Comparison of ENCODE assay signal across 8 cellular contexts in the genomic region with DNA sequence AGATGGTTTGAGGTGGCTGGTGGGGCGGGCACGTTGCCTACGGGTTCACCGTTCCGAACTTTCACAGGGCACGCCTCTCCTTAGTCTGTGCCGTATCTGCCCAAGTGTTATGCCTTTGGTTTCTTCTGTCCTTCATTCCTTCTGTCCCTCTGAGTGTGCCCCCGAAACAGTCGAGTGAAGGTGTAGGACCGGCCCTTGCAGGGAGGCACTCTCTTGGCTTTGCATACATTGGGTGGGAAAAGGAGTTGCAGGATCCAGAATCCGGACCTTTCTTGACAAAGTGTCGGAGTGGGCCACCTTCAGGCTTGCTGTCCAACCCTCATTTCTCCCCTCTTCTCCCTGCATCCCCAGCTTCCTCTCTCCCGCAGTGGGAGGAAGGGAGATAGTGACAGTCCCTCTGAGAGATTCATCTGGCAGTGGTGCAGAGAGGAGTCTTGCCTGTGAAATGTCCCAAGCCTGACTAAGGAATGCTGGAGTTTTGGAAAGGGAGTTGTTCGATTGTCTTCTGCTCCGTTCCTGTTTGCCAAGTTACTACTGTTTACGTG. TPM values are rescaled to one million over a fixed set of nuclear protein-coding genes. Genes with fewer than 3 reads are reported as not detected.
DNase-seq lines count a peak whose midpoint lies in the region; ATAC-seq and TF ChIP-seq lines count a peak whose summit lies in the region.

No MANE protein-coding gene starts in this region.

- no peaks in the 10 kb centered on the region; a peak in 1 of 22 replicates for H3K27me3 ChIP-seq in BLaER1 treated with 17β-estradiol and CSF1 and Interleukin-3, amounts not matched to agents 10 nM and 100 nM
- H3K27me3 ChIP-seq in GM23338 (ENCODE audit: insufficient read depth): no peaks in the 10 kb centered on the region
- H3K27me3 ChIP-seq in endocrine pancreas (ENCODE audit: control insufficient read depth, insufficient read depth, low read length): no peaks in the 10 kb centered on the region
- H3K27me3 ChIP-seq in muscle layer of colon (ENCODE audit: control insufficient read depth in 1 of 2, insufficient read depth in 2 of 2, low read length in 2 of 2): no peaks in the 10 kb centered on the region

- H3K9me3 ChIP-seq in BLaER1 treated with 17β-estradiol and CSF1 and Interleukin-3, amounts not matched to agents 10 nM and 100 nM (replicated peaks in 1 of 11): no peaks in the 10 kb centered on the region
- H3K9me3 ChIP-seq in endocrine pancreas (ENCODE audit: control insufficient read depth, low read length) (no peaks in the 10 kb centered on the region), muscle layer of colon (ENCODE audit: low read length) (no peaks in the 10 kb centered on the region)

- peak; percentile 37 for DNase-seq in GM23338 (ENCODE audit: low spot score)
- peak; percentile 66 for DNase-seq in RKO (ENCODE audit: low spot score)
- DNase-seq in mucosa of gallbladder (ENCODE audit: low spot score): no peak
- no peak for DNase-seq in NCI-H345 (lab: John Stamatoyannopoulos, UW)
- no peak for DNase-seq in SIG-M5 (lab: John Stamatoyannopoulos, UW)

- peaks cover 0 to 16% (median 4%) of the 10 kb centered on the region in 11 experiments; a peak in 7 of 22 replicates for H3K36me3 ChIP-seq in BLaER1 treated with 17β-estradiol and CSF1 and Interleukin-3, amounts not matched to agents 10 nM and 100 nM
- H3K36me3 ChIP-seq in GM23338 (ENCODE audit: insufficient read depth): no peaks in the 10 kb centered on the region
- no peaks in the 10 kb centered on the region for H3K36me3 ChIP-seq in endocrine pancreas (ENCODE audit: control insufficient read depth, insufficient read depth, low read length)
- no peaks in the 10 kb centered on the region for H3K36me3 ChIP-seq in muscle layer of colon (ENCODE audit: insufficient read depth, low read length)

- ATAC-seq in GM23338: peak; percentile 5

- no peaks in the 10 kb centered on the region for H3K9me3 Mint-ChIP-seq in GM23338

- H3K36me3 Mint-ChIP-seq in GM23338 (ENCODE audit: low read depth): peaks cover 3% of the 10 kb centered on the region; the same call in 1 of the 3 replicates

- peak overlapping the region; percentile 82 to 98 (median 91) for H3K4me2 ChIP-seq in BLaER1 treated with 17β-estradiol and CSF1 and Interleukin-3, amounts not matched to agents 10 nM and 100 nM
- peak overlapping the region; percentile 84 for H3K4me2 ChIP-seq in GM23338

- no peak for TF ChIP-seq CTCF in GM23338 (conservative IDR thresholded peaks at IDR 0.05; ENCODE audit: low read depth in 2 of 2)

- H3K4me3 Mint-ChIP-seq in GM23338: peak overlapping the region; percentile 99

- peak overlapping the region; percentile 76 to 86 (median 83) for H3K4me3 ChIP-seq in BLaER1 treated with 17β-estradiol and CSF1 and Interleukin-3, amounts not matched to agents 10 nM and 100 nM
- H3K4me3 ChIP-seq in GM23338: peak overlapping the region; percentile 86
- peak overlapping the region; percentile 69 for H3K4me3 ChIP-seq in endocrine pancreas (ENCODE audit: control insufficient read depth, insufficient read depth, low read length)
- H3K4me3 ChIP-seq in muscle layer of colon (ENCODE audit: low read depth in 1 of 2, low read length in 2 of 2): peak overlapping the region; percentile 90 to 97

- H2AFZ ChIP-seq in GM23338: peak overlapping the region; percentile 61; the same call in 1 of the 2 replicates

- peak overlapping the region; percentile 98 for H3K27ac Mint-ChIP-seq in GM23338

- peak overlapping the region; percentile 74 to 85 (median 82) for H3K27ac ChIP-seq in BLaER1 treated with 17β-estradiol and CSF1 and Interleukin-3, amounts not matched to agents 10 nM and 100 nM
- H3K27ac ChIP-seq in GM23338 (ENCODE audit: low read depth): peak overlapping the region; percentile 93
- peak overlapping the region; percentile 91 for H3K27ac ChIP-seq in muscle layer of colon (ENCODE audit: low read depth, low read length)

- H3K27me3 Mint-ChIP-seq in GM23338 (ENCODE audit: insufficient read depth, low read depth, poor library complexity): peaks cover 8% of the 10 kb centered on the region

- H3K9ac ChIP-seq in BLaER1 treated with 17β-estradiol and CSF1 and Interleukin-3, amounts not matched to agents 10 nM and 100 nM: peak overlapping the region; percentile 76 to 88 (median 83)
- peak overlapping the region; percentile 94 for H3K9ac ChIP-seq in endocrine pancreas (ENCODE audit: control insufficient read depth, insufficient read depth, low read length)
- peak overlapping the region; percentile 45 for H3K9ac ChIP-seq in muscle layer of colon (ENCODE audit: low read length)

- peaks cover 25 to 51% (median 44%) of the 10 kb centered on the region in 11 experiments; a peak in 18 of 22 replicates for H4K20me1 ChIP-seq in BLaER1 treated with 17β-estradiol and CSF1 and Interleukin-3, amounts not matched to agents 10 nM and 100 nM
- peaks cover 4% of the 10 kb centered on the region; the same call in 1 of the 2 replicates for H4K20me1 ChIP-seq in GM23338 (replicated peaks; ENCODE audit: insufficient read depth)

- peaks cover 23% of the 10 kb centered on the region for H3K4me1 Mint-ChIP-seq in GM23338

- H3K79me2 ChIP-seq in GM23338 (replicated peaks; ENCODE audit: insufficient read depth): peaks cover 60% of the 10 kb centered on the region

- H3F3A ChIP-seq in GM23338 (replicated peaks; ENCODE audit: low read depth): peaks cover 5% of the 10 kb centered on the region; the same call in 1 of the 2 replicates

- H3K4me1 ChIP-seq in BLaER1 treated with 17β-estradiol and CSF1 and Interleukin-3, amounts not matched to agents 10 nM and 100 nM: peaks cover 50 to 67% (median 62%) of the 10 kb centered on the region in 10 experiments
- H3K4me1 ChIP-seq in GM23338 (ENCODE audit: insufficient read depth): peaks cover 13% of the 10 kb centered on the region; the same call in 1 of the 2 replicates
- H3K4me1 ChIP-seq in endocrine pancreas (ENCODE audit: control insufficient read depth, insufficient read depth, low read length): peaks cover 31% of the 10 kb centered on the region
- H3K4me1 ChIP-seq in muscle layer of colon (ENCODE audit: insufficient read depth, low read length): peaks cover 28% of the 10 kb centered on the region

- H3K9me2 ChIP-seq in GM23338 (ENCODE audit: insufficient read depth): no peaks in the 10 kb centered on the region

TF ChIP-seq in GM23338, 12 proteins besides CTCF, POLR2A, EP300 and RAD21 (continues in another document):
- no peak for TF ChIP-seq CREB1 (CRISPR knock-in tag; IDR thresholded peaks at IDR 0.05; ENCODE audit: low read depth)

RNA-seq across cellular contexts. Expression of a gene that starts 0.6 kb away (rescaled TPM):
- 42.8 and 49.6 TPM in 2 replicates for total RNA-seq in GM23338 (2014; rRNA removed; shearing (Covaris generic))
- polyA plus RNA-seq in GM23338 (2016; fragmentation: Nextera tagmentation; extraction: Ambion mirVana): 43.8 and 46.0 TPM in 2 replicates
- 44.4 TPM for total RNA-seq in mucosa of gallbladder

RNA-seq across cellular contexts. Expression of a gene that starts 0.8 kb away (rescaled TPM):
- total RNA-seq in GM23338 (2014; rRNA removed; shearing (Covaris generic)): 1.7 and 2.8 TPM in 2 replicates
- 1.3 and 1.6 TPM in 2 replicates for polyA plus RNA-seq in GM23338 (2016; fragmentation: Nextera tagmentation; extraction: Ambion mirVana)
- 0.92 TPM for total RNA-seq in mucosa of gallbladder

Comparison
In these comparisons a context has a peak if more than half of its experiments do, and no peak if none do; other contexts are left out.
1. DNase-seq: peak in GM23338 (single experiment) and RKO (single experiment); none in mucosa of gallbladder (single experiment), NCI-H345 (single experiment) and SIG-M5 (single experiment).
2. Peak in every context shown above with its lines, with median percentiles within 50 percentile points of each other: H3K27ac ChIP-seq, H3K4me3 ChIP-seq and H3K9ac ChIP-seq.